Comparison of ENCODE assay signal across 7 cellular contexts in genomic region chr11:126194121-126194543, GRCh38. TPM values are rescaled to one million over a fixed set of nuclear protein-coding genes. Genes with fewer than 3 reads are reported as not detected.
A peak's percentile ranks its signal among the peaks of the same experiment; 100 is the strongest.
DNase-seq lines count a peak whose midpoint lies in the region; ATAC-seq and TF ChIP-seq lines count a peak whose summit lies in the region.

No MANE protein-coding gene starts in this region.

- H2BK120ac ChIP-seq in mesenchymal stem cell (ENCODE audit: low read depth, low read length): no peak overlapping the region

- intact Hi-C loops in dorsolateral prefrontal cortex (cut with DNase I): loop anchor here (1.0 to 2.0 kb wide), 2 partner anchors 270 to 275 kb away; no protein-coding TSS in a partner anchor

- H4K91ac ChIP-seq in mesenchymal stem cell (ENCODE audit: low read length): no peak overlapping the region

- H3K27ac ChIP-seq in SU-DHL-6 (ENCODE audit: low read depth, low read length) (no peak overlapping the region), dorsolateral prefrontal cortex (no peak overlapping the region), mesenchymal stem cell (ENCODE audit: low read length, poor library complexity, severe bottlenecking) (no peak overlapping the region)

- H3K4me3 ChIP-seq in SU-DHL-6 (ENCODE audit: insufficient read depth, low read length, poor library complexity, severe bottlenecking): no peak overlapping the region
- H3K4me3 ChIP-seq in dorsolateral prefrontal cortex: peak overlapping the region in 1 of 59 donors; percentile 8
- H3K4me3 ChIP-seq in mesenchymal stem cell (ENCODE audit: insufficient read depth in 1 of 2, low read depth in 1 of 2, low read length in 2 of 2): no peak overlapping the region

- H3K36me3 ChIP-seq in SU-DHL-6 (ENCODE audit: low read length) (no peaks in the 10 kb centered on the region), mesenchymal stem cell (ENCODE audit: control insufficient read depth in 1 of 2, insufficient read depth in 2 of 2, low read depth in 1 of 2, low read length in 2 of 2) (peaks cover 42 to 48% of the 10 kb centered on the region in 2 experiments)

- DNase-seq in G401 (ENCODE audit: low spot score) (peak; percentile 80), LoVo (ENCODE audit: low spot score) (peak; percentile 31), dorsolateral prefrontal cortex (peak in 5 of 10 donors; percentile 20 to 63 (median 46)), mesenchymal stem cell (peak; percentile 51), occipital lobe (lab: John Stamatoyannopoulos, UW) (no peak)

- H3K9me3 ChIP-seq in SU-DHL-6 (ENCODE audit: insufficient read depth, low read length) (no peaks in the 10 kb centered on the region), mesenchymal stem cell (ENCODE audit: control insufficient read depth, low read length) (peaks cover 5% of the 10 kb centered on the region)

- TF ChIP-seq CTCF in SU-DHL-6 (IDR thresholded peaks at IDR 0.05; ENCODE audit: insufficient read depth, low read length, poor library complexity, severe bottlenecking) (peak; percentile 38), dorsolateral prefrontal cortex (IDR thresholded peaks at IDR 0.05 in 54 of 56, conservative IDR thresholded peaks at IDR 0.05 in 2 of 56; ENCODE audit: low read depth in 1 of 56, partially characterized antibody in 56 of 56) (peak; percentile 58 to 89 (median 78))

- no peak overlapping the region for H3K4me2 ChIP-seq in SU-DHL-6 (ENCODE audit: low read depth, low read length, poor library complexity, severe bottlenecking)
- no peak overlapping the region for H3K4me2 ChIP-seq in mesenchymal stem cell (ENCODE audit: low read length, poor library complexity, severe bottlenecking)

- no peak overlapping the region for H3K4ac ChIP-seq in mesenchymal stem cell (ENCODE audit: low read depth in 1 of 2, low read length in 2 of 2)

- H2BK15ac ChIP-seq in mesenchymal stem cell (ENCODE audit: low read depth, poor library complexity, severe bottlenecking): no peak overlapping the region

- peaks cover 16% of the 10 kb centered on the region for H3K4me1 ChIP-seq in mesenchymal stem cell (ENCODE audit: control insufficient read depth, insufficient read depth, low read depth, low read length)

- no peaks in the 10 kb centered on the region for H3F3A ChIP-seq in SU-DHL-6 (ENCODE audit: insufficient read depth)

- H2BK12ac ChIP-seq in mesenchymal stem cell (ENCODE audit: low read length in 2 of 2): no peak overlapping the region

- H3K79me1 ChIP-seq in mesenchymal stem cell (replicated peaks; ENCODE audit: low read length, poor library complexity, severe bottlenecking): peaks cover 17% of the 10 kb centered on the region

- no peak overlapping the region for H2BK5ac ChIP-seq in mesenchymal stem cell (ENCODE audit: low read depth, low read length, poor library complexity, severe bottlenecking)

- in situ Hi-C loops in G401 (cut with HindIII; ENCODE audit: low sequenced_read_pairs): no loop called here

- 75% methylated on average over 7 of the region's 9 CpGs for WGBS in mesenchymal stem cell

- H3K9ac ChIP-seq in SU-DHL-6 (ENCODE audit: low read length): no peak overlapping the region
- peak overlapping the region; percentile 55 for H3K9ac ChIP-seq in mesenchymal stem cell (ENCODE audit: low read length)

- ATAC-seq in GM21367 (IDR thresholded peaks at IDR 0.05; ENCODE audit: unreplicated experiment): no peak

- no peaks in the 10 kb centered on the region for H3K9me2 ChIP-seq in SU-DHL-6 (replicated peaks; ENCODE audit: insufficient read depth, low read length)

- H3K14ac ChIP-seq in mesenchymal stem cell (ENCODE audit: low read length in 2 of 2): no peak overlapping the region

- H2AK5ac ChIP-seq in mesenchymal stem cell (ENCODE audit: low read length, severe bottlenecking): no peak overlapping the region

- H3K79me2 ChIP-seq in SU-DHL-6 (ENCODE audit: insufficient read depth, low read length): no peaks in the 10 kb centered on the region

- no peak overlapping the region for H3K18ac ChIP-seq in mesenchymal stem cell (ENCODE audit: low read depth in 1 of 2, low read length in 2 of 2)

- H3K27me3 ChIP-seq in SU-DHL-6 (ENCODE audit: low read length) (no peaks in the 10 kb centered on the region), dorsolateral prefrontal cortex (no peaks in the 10 kb centered on the region), mesenchymal stem cell (ENCODE audit: control insufficient read depth in 1 of 2, insufficient read depth in 1 of 2, low read length in 2 of 2) (no peaks in the 10 kb centered on the region)

- no peak overlapping the region for H4K8ac ChIP-seq in mesenchymal stem cell (ENCODE audit: low read length)

- H3K23ac ChIP-seq in mesenchymal stem cell (ENCODE audit: low read length in 2 of 2): no peak overlapping the region

- no peaks in the 10 kb centered on the region for H4K20me1 ChIP-seq in SU-DHL-6 (ENCODE audit: low read depth, low read length)

- H2AFZ ChIP-seq in SU-DHL-6 (ENCODE audit: low read depth, low read length, severe bottlenecking): no peak overlapping the region
- H2AFZ ChIP-seq in mesenchymal stem cell (ENCODE audit: low read depth, low read length): no peak overlapping the region

RNA-seq across cellular contexts. Expression of gene RPUSD4, which starts 17.3 kb away (rescaled TPM):
- total RNA-seq in G401 (2014; rRNA removed; shearing (Covaris generic)): 33.1 and 45.4 TPM in 2 replicates
- total RNA-seq in dorsolateral prefrontal cortex (10 to 100 TPM; 16.6 to 37.0 (median 27.1) TPM), occipital lobe (37.1 TPM)
- 11.2 TPM for polyA plus RNA-seq in mesenchymal stem cell (2013, experiment 1 of 2)
- polyA plus RNA-seq in mesenchymal stem cell (2013, experiment 2 of 2): 11.4 TPM

RNA-seq across cellular contexts. Expression of gene FAM118B, which starts 17.4 kb away (rescaled TPM):
- 33.4 and 64.3 TPM in 2 replicates for total RNA-seq in G401 (2014; rRNA removed; shearing (Covaris generic))
- total RNA-seq in dorsolateral prefrontal cortex (10 to 100 TPM; 16.9 to 40.6 (median 24.6) TPM), occipital lobe (25.4 TPM)
- 19.9 TPM for polyA plus RNA-seq in mesenchymal stem cell (2013, experiment 1 of 2)
- polyA plus RNA-seq in mesenchymal stem cell (2013, experiment 2 of 2): 20.4 TPM
